In genomic region chr18:27004056-27004829, GRCh38 we compare ENCODE assay signal across 10 cellular contexts.
A peak's percentile ranks its signal among the peaks of the same experiment; 100 is the strongest.
DNase-seq lines count a peak whose midpoint lies in the region; ATAC-seq and TF ChIP-seq lines count a peak whose summit lies in the region.
"Had no signal": no experiment of that assay in that cellular context is flagged by ENCODE, and none has a peak within 500 bp of the region (broad histone marks: within the 10 kb centered on the region; RNA-seq: fewer than 3 reads in every experiment).

No MANE protein-coding gene starts in this region.

- no peaks in the 10 kb centered on the region for H3K9me3 Mint-ChIP-seq in activated naive CD8-positive, alpha-beta T cell treated with anti-CD3 and anti-CD28 coated beads, Interleukin-2, amount 50 U/mL, for 24 hours

- H3K9me3 ChIP-seq in OCI-LY1 (ENCODE audit: low read length), result no peaks in the 10 kb centered on the region
- H3K9me3 ChIP-seq in fibroblast of lung (ENCODE audit: control insufficient read depth, insufficient read depth, low read depth, low read length), result no peaks in the 10 kb centered on the region

- H3K4me2 ChIP-seq in OCI-LY1 (ENCODE audit: low read length) (no peak overlapping the region), fibroblast of lung (ENCODE audit: extremely low read depth, insufficient read depth, low read length) (no peak overlapping the region)

- no peak overlapping the region for H3K4me3 Mint-ChIP-seq in activated naive CD8-positive, alpha-beta T cell treated with anti-CD3 and anti-CD28 coated beads, Interleukin-2, amount 50 U/mL, for 24 hours

- H3K27ac Mint-ChIP-seq in activated naive CD8-positive, alpha-beta T cell treated with anti-CD3 and anti-CD28 coated beads, Interleukin-2, amount 50 U/mL, for 24 hours, result no peak overlapping the region

- no peaks in the 10 kb centered on the region for H4K20me1 ChIP-seq in OCI-LY1 (ENCODE audit: insufficient read depth, low read length)
- no peaks in the 10 kb centered on the region for H4K20me1 ChIP-seq in fibroblast of lung (ENCODE audit: control insufficient read depth, extremely low read depth, insufficient read depth, low read length)

- no peaks in the 10 kb centered on the region for H3K36me3 Mint-ChIP-seq in activated naive CD8-positive, alpha-beta T cell treated with anti-CD3 and anti-CD28 coated beads, Interleukin-2, amount 50 U/mL, for 24 hours (ENCODE audit: low read depth)

- H3K4me1 Mint-ChIP-seq in activated naive CD8-positive, alpha-beta T cell treated with anti-CD3 and anti-CD28 coated beads, Interleukin-2, amount 50 U/mL, for 24 hours, result no peaks in the 10 kb centered on the region

- TF ChIP-seq CTCF in OCI-LY1 (IDR thresholded peaks at IDR 0.05; ENCODE audit: low read length), result peak; percentile 55
- peak in 1 of 2 donors; percentile 30 for TF ChIP-seq CTCF in fibroblast of lung (conservative IDR thresholded peaks at IDR 0.05 in 1 of 2, IDR thresholded peaks at IDR 0.05 in 1 of 2; ENCODE audit: low read depth in 1 of 2, low read length in 2 of 2)

- no peak overlapping the region for H2AFZ ChIP-seq in OCI-LY1 (ENCODE audit: low read length)
- no peak overlapping the region for H2AFZ ChIP-seq in fibroblast of lung (ENCODE audit: low read length)

- no peak for ATAC-seq in activated naive CD8-positive, alpha-beta T cell treated with anti-CD3 and anti-CD28 coated beads, Interleukin-2, amount 50 U/mL, for 24 hours
- no peak for ATAC-seq in GM19035 (IDR thresholded peaks at IDR 0.05; ENCODE audit: unreplicated experiment)

- H3K4me1 ChIP-seq in OCI-LY1 (ENCODE audit: insufficient read depth, low read length, severe bottlenecking) (no peaks in the 10 kb centered on the region), fibroblast of lung (ENCODE audit: control insufficient read depth, extremely low read depth, insufficient read depth, low read length) (no peaks in the 10 kb centered on the region)

- H3K27ac ChIP-seq in OCI-LY1 (ENCODE audit: low read depth, low read length, poor library complexity, severe bottlenecking), result no peak overlapping the region
- H3K27ac ChIP-seq in fibroblast of lung (ENCODE audit: insufficient read depth, low read length), result no peak overlapping the region

- no peak overlapping the region for H3K4me3 ChIP-seq in OCI-LY1 (ENCODE audit: low read depth, low read length, poor library complexity, severe bottlenecking)
- H3K4me3 ChIP-seq in fibroblast of lung (replicated peaks in 1 of 4; ENCODE audit: control extremely low read depth in 1 of 4, insufficient read depth in 1 of 4, low read depth in 3 of 4, low read length in 4 of 4), result no peak overlapping the region

- H3K9me2 ChIP-seq in OCI-LY1 (ENCODE audit: low read depth, low read length), result no peaks in the 10 kb centered on the region

- H3K27me3 Mint-ChIP-seq in activated naive CD8-positive, alpha-beta T cell treated with anti-CD3 and anti-CD28 coated beads, Interleukin-2, amount 50 U/mL, for 24 hours, result no peaks in the 10 kb centered on the region

- no peak overlapping the region for H3K9ac ChIP-seq in OCI-LY1 (ENCODE audit: low read length)
- H3K9ac ChIP-seq in fibroblast of lung (ENCODE audit: insufficient read depth, low read length), result no peak overlapping the region

- H3K79me2 ChIP-seq in OCI-LY1 (ENCODE audit: insufficient read depth, low read length) (no peaks in the 10 kb centered on the region), fibroblast of lung (ENCODE audit: control insufficient read depth, insufficient read depth, low read length) (no peaks in the 10 kb centered on the region)

- no peaks in the 10 kb centered on the region for H3K27me3 ChIP-seq in OCI-LY1 (ENCODE audit: insufficient read depth, low read length)
- H3K27me3 ChIP-seq in fibroblast of lung (ENCODE audit: control insufficient read depth, insufficient read depth, low read length), result no peaks in the 10 kb centered on the region

- DNase-seq in NCI-H748 (lab: John Stamatoyannopoulos, UW; ENCODE audit: unreplicated experiment) (peak; percentile 12), NCI-H748 treated with DMSO at 0.1 percent for 48 hours (lab: John Stamatoyannopoulos, UW) (no peak), fibroblast of lung (ENCODE audit: low read depth in 2 of 2) (peak; percentile 6 to 20), superior temporal gyrus (ENCODE audit: extremely low spot score) (peak; percentile 84)
- DNase-seq in activated naive CD8-positive, alpha-beta T cell treated with anti-CD3 and anti-CD28 coated beads, Interleukin-2, amount 50 U/mL, for 24 hours, result no peak
- DNase-seq in activated naive CD4-positive, alpha-beta T cell (lab: John Stamatoyannopoulos, UW), result no peak
- DNase-seq: C1 segment of cervical spinal cord, NCI-H2029 had no signal

- H3K36me3 ChIP-seq in OCI-LY1 (ENCODE audit: insufficient read depth, low read length) (no peaks in the 10 kb centered on the region), fibroblast of lung (ENCODE audit: control insufficient read depth, insufficient read depth, low read length) (no peaks in the 10 kb centered on the region)

- H3F3A ChIP-seq in OCI-LY1 (ENCODE audit: insufficient read depth, low read length), result no peaks in the 10 kb centered on the region

Comparison
In these comparisons a context has a peak if more than half of its experiments do, and no peak if none do; other contexts are left out.
1. DNase-seq: peak in NCI-H748 (single experiment), fibroblast of lung (2 of 2) and superior temporal gyrus (single experiment); none in NCI-H748 treated with DMSO at 0.1 percent for 48 hours (single experiment), activated naive CD8-positive, alpha-beta T cell treated with anti-CD3 and anti-CD28 coated beads, Interleukin-2, amount 50 U/mL, for 24 hours (single experiment) and activated naive CD4-positive, alpha-beta T cell (0 of 4).